27 cellular contexts compared by ENCODE assay signal in genomic region chr22:21025763-21026755, GRCh38. TPM values are rescaled to one million over a fixed set of nuclear protein-coding genes. Genes with fewer than 3 reads are reported as not detected.
DNase-seq lines count a peak whose midpoint lies in the region; ATAC-seq and TF ChIP-seq lines count a peak whose summit lies in the region.
"Had no signal": no experiment of that assay in that cellular context is flagged by ENCODE, and none has a peak within 500 bp of the region (broad histone marks: within the 10 kb centered on the region; RNA-seq: fewer than 3 reads in every experiment).

No MANE protein-coding gene starts in this region.

- no peak overlapping the region for H3K4me3 ChIP-seq in BLaER1
- H3K4me3 ChIP-seq in testis, result no peak overlapping the region
- H3K4me3 ChIP-seq: upper lobe of left lung had no signal

- peaks cover 7% of the 10 kb centered on the region for H3K4me1 ChIP-seq in BLaER1
- peaks cover 23% of the 10 kb centered on the region for H3K4me1 ChIP-seq in testis

- no peaks in the 10 kb centered on the region for H3K9me3 ChIP-seq in BLaER1
- H3K9me3 ChIP-seq in KOPT-K1 (ENCODE audit: insufficient read depth, low read length, poor library complexity, severe bottlenecking), result no peaks in the 10 kb centered on the region
- no peaks in the 10 kb centered on the region for H3K9me3 ChIP-seq in testis
- H3K9me3 ChIP-seq: upper lobe of left lung had no signal

- DNase-seq in iPS-NIHi7 (ENCODE audit: extremely low spot score) (no peak), testis (no peak), HuH-7 (ENCODE audit: low spot score) (no peak)
- DNase-seq: DMS79; effector CD4-positive, alpha-beta T cell; head of caudate nucleus; HFFc6; immature natural killer cell; NCI-H1092; NCI-H2081; NCI-H510A; SIG-M5; stimulated activated naive CD4-positive, alpha-beta T cell treated with Interleukin-2 at 50 U/mL for 16 hours; T-helper 1 cell had no signal

- H3K9ac ChIP-seq in BLaER1, result no peak overlapping the region
- H3K9ac ChIP-seq: KMS-11 had no signal

- 84 to 87% methylated on average over 20 to 26 of the region's 27 CpGs for WGBS in testis, 2 donors

- intact Hi-C loops in testis (cut with DNase I; ENCODE audit: low total_unique reads), result no loop called here

- H3K36me3 ChIP-seq in BLaER1, result no peaks in the 10 kb centered on the region
- no peaks in the 10 kb centered on the region for H3K36me3 ChIP-seq in KOPT-K1 (ENCODE audit: insufficient read depth, low read length)
- no peaks in the 10 kb centered on the region for H3K36me3 ChIP-seq in testis (ENCODE audit: low read depth, missing control alignments)
- H3K36me3 ChIP-seq: upper lobe of left lung had no signal

- H3K4me2 ChIP-seq in BLaER1, result peak overlapping the region; percentile 28; the same call in 1 of the 2 replicates
- H3K4me2 ChIP-seq: KMS-11 had no signal

- H3K27me3 ChIP-seq in BLaER1 (peaks cover 4% of the 10 kb centered on the region; the same call in 1 of the 2 replicates), testis (no peaks in the 10 kb centered on the region)
- H3K27me3 ChIP-seq: upper lobe of left lung had no signal

- no peak for TF ChIP-seq POLR2A in testis (IDR thresholded peaks at IDR 0.05)

- H3K27ac ChIP-seq in BLaER1 (peak overlapping the region; percentile 30; the same call in 1 of the 2 replicates), KOPT-K1 (ENCODE audit: low read depth, low read length, poor library complexity, severe bottlenecking) (peak overlapping the region; percentile 41), testis (no peak overlapping the region)
- H3K27ac ChIP-seq: KMS-11, upper lobe of left lung had no signal

- ATAC-seq in esophagus mucosa, result peak; percentile 89
- ATAC-seq: right cardiac atrium, WTC11 had no signal

- no peak for TF ChIP-seq CTCF in testis (IDR thresholded peaks at IDR 0.05)

- H4K20me1 ChIP-seq in BLaER1, result no peaks in the 10 kb centered on the region

RNA-seq across cellular contexts. Expression of gene SLC7A4, which starts 6.3 kb away (rescaled TPM):
- total RNA-seq in esophagus mucosa (4.2 TPM), testis (10 to 100 TPM; 60.3 to 64.8 TPM)
- polyA plus RNA-seq in testis (ENCODE audit: insufficient read depth, low read depth, low replicate concordance), result 54.8 TPM
- total RNA-seq: CD8-positive, alpha-beta T cell; osteocyte had no signal
- polyA plus RNA-seq: immature natural killer cell had no signal

RNA-seq across cellular contexts. Expression of gene P2RX6, which starts 11.1 kb away (rescaled TPM):
- total RNA-seq in esophagus mucosa (0.64 TPM), testis (10 to 100 TPM in 1 of 2 donors, 1 to 10 TPM in 1; 7.0 to 24.0 TPM)
- polyA plus RNA-seq in testis (ENCODE audit: insufficient read depth, low read depth, low replicate concordance), result 5.2 TPM
- polyA plus RNA-seq: immature natural killer cell had no signal

RNA-seq across cellular contexts. Expression of gene LRRC74B, which starts 19.7 kb away (rescaled TPM):
- 0.20 TPM for total RNA-seq in esophagus mucosa
- 1 to 10 TPM; 3.0 to 5.4 TPM for total RNA-seq in testis
- polyA plus RNA-seq in testis (ENCODE audit: insufficient read depth, low read depth, low replicate concordance), result 8.7 TPM
- total RNA-seq: activated T-helper 2 cell treated with anti-CD3 and anti-CD28 coated beads, Interferon-gamma antibody, Interleukin-2, Interleukin-4, amounts not matched to agents 10 μg/mL and 5 μg/mL and 100 μg/mL, durations not matched to agents 14 hours and 24 hours and 36 hours; CD8-positive, alpha-beta T cell; fibroblast of lung; HFFc6; lower leg skin; osteocyte; right cardiac atrium; WTC11 had no signal
- polyA plus RNA-seq: AG04450, fibroblast of lung, immature natural killer cell, right cardiac atrium had no signal

RNA-seq across cellular contexts. Expression of gene THAP7, which starts 24.1 kb away (rescaled TPM):
- 13.3 TPM for total RNA-seq in esophagus mucosa
- total RNA-seq in testis, result 10 to 100 TPM; 75.8 to 96.5 TPM
- polyA plus RNA-seq in testis (ENCODE audit: insufficient read depth, low read depth, low replicate concordance), result 60.6 TPM

RNA-seq across cellular contexts. Expression of gene LZTR1, which starts 44.0 kb away (rescaled TPM):
- total RNA-seq in esophagus mucosa, result 26.3 TPM
- total RNA-seq in testis, result 10 to 100 TPM; 61.5 to 61.6 TPM
- polyA plus RNA-seq in testis (ENCODE audit: insufficient read depth, low read depth, low replicate concordance), result 32.4 TPM

Comparison
In these comparisons a context has a peak if more than half of its experiments do, and no peak if none do; other contexts are left out.
1. H3K27ac ChIP-seq: peak in BLaER1 (single experiment) and KOPT-K1 (single experiment); none in testis (0 of 2).
2. RNA of gene SLC7A4, which starts 6.3 kb away (total RNA-seq): 60.3 to 64.8 TPM in testis; 4.2 TPM in esophagus mucosa (single experiment); every median in the first group is over 10 times any median in the second.